8 cellular contexts compared by ENCODE assay signal in the genomic region with DNA sequence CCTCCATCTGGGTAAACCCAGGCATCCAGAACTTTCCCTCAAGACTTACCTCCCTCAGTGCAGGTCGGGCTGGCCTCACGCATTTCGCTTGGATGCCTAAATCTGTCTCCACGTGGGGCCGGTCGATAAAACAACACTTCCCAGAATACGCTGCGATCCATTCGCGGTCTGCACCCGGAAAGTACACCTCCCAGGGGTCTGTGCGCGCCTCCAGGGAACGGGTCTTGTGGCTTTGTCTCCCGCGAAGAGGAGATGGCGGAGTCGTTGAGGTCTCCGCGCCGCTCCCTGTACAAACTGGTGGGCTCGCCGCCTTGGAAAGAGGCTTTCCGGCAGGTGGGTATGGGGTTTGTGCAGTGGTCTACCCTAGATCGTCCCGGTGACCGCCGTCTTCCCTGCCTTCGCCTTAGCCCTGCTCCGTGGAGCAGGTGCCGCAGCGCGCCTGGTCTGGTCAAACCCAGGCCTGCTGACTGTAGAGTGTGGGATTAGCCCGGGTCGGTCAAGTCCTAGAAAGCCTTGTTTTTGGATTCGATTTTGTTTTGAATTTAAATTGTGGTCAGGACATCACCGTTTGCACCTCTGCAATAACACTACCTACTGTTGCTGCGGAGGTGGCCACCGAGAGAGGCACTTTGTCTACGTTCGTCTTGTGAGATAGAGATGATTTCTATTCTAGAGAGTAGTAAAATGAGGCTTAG. TPM values are rescaled to one million over a fixed set of nuclear protein-coding genes. Genes with fewer than 3 reads are reported as not detected.
A peak's percentile ranks its signal among the peaks of the same experiment; 100 is the strongest.
DNase-seq lines count a peak whose midpoint lies in the region; ATAC-seq and TF ChIP-seq lines count a peak whose summit lies in the region.

A gene with protein sequence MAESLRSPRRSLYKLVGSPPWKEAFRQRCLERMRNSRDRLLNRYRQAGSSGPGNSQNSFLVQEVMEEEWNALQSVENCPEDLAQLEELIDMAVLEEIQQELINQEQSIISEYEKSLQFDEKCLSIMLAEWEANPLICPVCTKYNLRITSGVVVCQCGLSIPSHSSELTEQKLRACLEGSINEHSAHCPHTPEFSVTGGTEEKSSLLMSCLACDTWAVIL (plus strand): TSS at position 224 of the 695 bp plus-strand sequence. CDS start 29 bp downstream, at position 253.

- peak; percentile 76 for DNase-seq in Caco-2
- peak in 73 of 76 experiments; percentile 25 to 94 (median 82) for DNase-seq in HUDEP-2 (lab: John Stamatoyannopoulos, UW; ENCODE audit: unreplicated experiment in 76 of 76)
- DNase-seq in activated T-cell treated with anti-CD3 and anti-CD28 coated beads for 4 hours: peak; percentile 77
- DNase-seq in myocyte (ENCODE audit: low read depth): peak; percentile 94
- no peak for DNase-seq in stimulated activated effector memory CD8-positive, alpha-beta T cell treated with anti-CD3 and anti-CD28 coated beads, Interleukin-12 subunit alpha, Interleukin-12 subunit beta, amount 100 ng/mL, for 72 hours (ENCODE audit: low spot score in 2 of 2)

- TF ChIP-seq CTCF in Caco-2 (IDR thresholded peaks at IDR 0.05; ENCODE audit: insufficient read depth in 1 of 2, low read depth in 1 of 2, low read length in 1 of 2, severe bottlenecking in 1 of 2, unreplicated experiment in 1 of 2) (no peak), OCI-LY3 (IDR thresholded peaks at IDR 0.05; ENCODE audit: low read depth, low read length) (no peak)

- intact Hi-C loops in Caco-2 (cut with micrococcal nuclease; ENCODE audit: unreplicated experiment): loop anchor here (1.0 kb wide), 1 partner anchor 19 kb away; a partner anchor contains a TSS

- no TSS peak for BruUV-seq in Caco-2 (replicated peaks; lab: Mats Ljungman, UMichigan)

- H3K4me3 Mint-ChIP-seq in Caco-2 (ENCODE audit: unreplicated experiment): peak within 1 kb of the TSS; percentile 94
- peak within 1 kb of the TSS; percentile 95 for H3K4me3 Mint-ChIP-seq in stimulated activated effector memory CD8-positive, alpha-beta T cell treated with anti-CD3 and anti-CD28 coated beads, Interleukin-12 subunit alpha, Interleukin-12 subunit beta, amount 100 ng/mL, for 72 hours

- peak within 1 kb of the TSS; percentile 84 for H3K4me2 ChIP-seq in OCI-LY3 (ENCODE audit: low read length)

- WGBS in esophagus, 2 donors: 0% methylated on average over 41 of the region's 41 CpGs

- no peak within 1 kb of the TSS; the same call in 1 of the 2 replicates for H2AFZ ChIP-seq in OCI-LY3 (ENCODE audit: low read depth, low read length)

- no peaks in the 10 kb centered on the region for H3K4me1 Mint-ChIP-seq in Caco-2 (ENCODE audit: low read depth, unreplicated experiment)
- peaks cover 18% of the 10 kb centered on the region for H3K4me1 Mint-ChIP-seq in stimulated activated effector memory CD8-positive, alpha-beta T cell treated with anti-CD3 and anti-CD28 coated beads, Interleukin-12 subunit alpha, Interleukin-12 subunit beta, amount 100 ng/mL, for 72 hours

- H3K79me2 ChIP-seq in OCI-LY3 (ENCODE audit: low read length): peaks cover 74% of the 10 kb centered on the region

- H3K9ac ChIP-seq in OCI-LY3 (ENCODE audit: low read length): peak within 1 kb of the TSS; percentile 97

- peaks cover 24% of the 10 kb centered on the region for H3K36me3 Mint-ChIP-seq in Caco-2 (ENCODE audit: insufficient read depth, unreplicated experiment)
- H3K36me3 Mint-ChIP-seq in stimulated activated effector memory CD8-positive, alpha-beta T cell treated with anti-CD3 and anti-CD28 coated beads, Interleukin-12 subunit alpha, Interleukin-12 subunit beta, amount 100 ng/mL, for 72 hours: no peaks in the 10 kb centered on the region

- POLR2A ChIA-PET in Caco-2 (lab: Charles Lee): interaction anchor here (1.0 to 1.7 kb wide), 7 partner anchors 9 to 309 kb away, joined by 3 to 5 read pairs (median 4); a partner anchor contains a TSS

- H3K27ac Mint-ChIP-seq in Caco-2 (ENCODE audit: unreplicated experiment): peak within 1 kb of the TSS; percentile 93
- H3K27ac Mint-ChIP-seq in stimulated activated effector memory CD8-positive, alpha-beta T cell treated with anti-CD3 and anti-CD28 coated beads, Interleukin-12 subunit alpha, Interleukin-12 subunit beta, amount 100 ng/mL, for 72 hours: peak within 1 kb of the TSS; percentile 96

- H3K4me3 ChIP-seq in Caco-2 (ENCODE audit: low read depth, low read length) (peak within 1 kb of the TSS; percentile 77), OCI-LY3 (ENCODE audit: low read length) (peak within 1 kb of the TSS; percentile 92), esophagus (ENCODE audit: low read depth in 1 of 2, low read length in 2 of 2) (peak within 1 kb of the TSS; percentile 71 to 86)

- H3K9me3 ChIP-seq in Caco-2 (no peaks in the 10 kb centered on the region), OCI-LY3 (ENCODE audit: insufficient read depth, low read length) (no peaks in the 10 kb centered on the region), esophagus (ENCODE audit: control insufficient read depth in 2 of 2, insufficient read depth in 1 of 2, low read depth in 1 of 2, low read length in 1 of 2) (no peaks in the 10 kb centered on the region)

- H3K27ac ChIP-seq in OCI-LY3 (ENCODE audit: low read length): peak within 1 kb of the TSS; percentile 97
- H3K27ac ChIP-seq in esophagus (ENCODE audit: low read depth in 2 of 2, low read length in 1 of 2): peak within 1 kb of the TSS; percentile 92 to 97

- H3K4me1 ChIP-seq in Caco-2 (no peaks in the 10 kb centered on the region), OCI-LY3 (ENCODE audit: low read length) (peaks cover 17% of the 10 kb centered on the region), esophagus (ENCODE audit: control insufficient read depth in 2 of 2, insufficient read depth in 2 of 2, low read length in 1 of 2) (peaks cover 0 to 2% of the 10 kb centered on the region in 2 donors)

- H4K20me1 ChIP-seq in OCI-LY3 (ENCODE audit: insufficient read depth, low read length): peaks cover 6% of the 10 kb centered on the region; the same call in 1 of the 2 replicates

- H3K27me3 ChIP-seq in Caco-2 (replicated peaks; ENCODE audit: control insufficient read depth, insufficient read depth, low read length) (no peaks in the 10 kb centered on the region), OCI-LY3 (ENCODE audit: low read depth, low read length) (no peaks in the 10 kb centered on the region), esophagus (ENCODE audit: control insufficient read depth in 1 of 2, insufficient read depth in 2 of 2, low read length in 2 of 2) (no peaks in the 10 kb centered on the region)

- no peaks in the 10 kb centered on the region for H3K27me3 Mint-ChIP-seq in Caco-2 (ENCODE audit: insufficient read depth, unreplicated experiment)

- no peaks in the 10 kb centered on the region for H3K36me3 ChIP-seq in Caco-2 (ENCODE audit: control insufficient read depth, insufficient read depth, low read length)
- peaks cover 44% of the 10 kb centered on the region for H3K36me3 ChIP-seq in OCI-LY3 (replicated peaks; ENCODE audit: low read depth, low read length)
- H3K36me3 ChIP-seq in esophagus (ENCODE audit: control insufficient read depth in 2 of 2, insufficient read depth in 2 of 2, low read length in 1 of 2): peaks cover 0 to 5% of the 10 kb centered on the region in 2 donors

- CTCF ChIA-PET in Caco-2 (lab: Charles Lee): interaction anchor here (1.2 kb wide), 1 partner anchor 19 kb away, joined by 10 read pairs; a partner anchor contains a TSS

- peak; percentile 61 for ATAC-seq in GM21367 (IDR thresholded peaks at IDR 0.05; ENCODE audit: unreplicated experiment)
- peak; percentile 72 for ATAC-seq in stimulated activated effector memory CD8-positive, alpha-beta T cell treated with anti-CD3 and anti-CD28 coated beads, Interleukin-12 subunit alpha, Interleukin-12 subunit beta, amount 100 ng/mL, for 72 hours

- H3K9me3 Mint-ChIP-seq in Caco-2 (ENCODE audit: unreplicated experiment): no peaks in the 10 kb centered on the region
- no peaks in the 10 kb centered on the region for H3K9me3 Mint-ChIP-seq in stimulated activated effector memory CD8-positive, alpha-beta T cell treated with anti-CD3 and anti-CD28 coated beads, Interleukin-12 subunit alpha, Interleukin-12 subunit beta, amount 100 ng/mL, for 72 hours

RNA-seq across cellular contexts. Expression of the gene that starts here (rescaled TPM):
- total RNA-seq in Caco-2 (2022) (30.5 and 36.5 TPM in 2 replicates), myocyte (72.4 and 85.9 TPM in 2 replicates)
- polyA plus RNA-seq in esophagus: 10 to 100 TPM; 22.1 to 23.9 TPM
- polyA plus RNA-seq in myocyte (2012): 47.0 TPM

Comparison
In these comparisons a context has a peak if more than half of its experiments do, and no peak if none do; other contexts are left out.
1. DNase-seq: peak in Caco-2 (2 of 2), HUDEP-2 (73 of 76), activated T-cell treated with anti-CD3 and anti-CD28 coated beads for 4 hours (single experiment) and myocyte (single experiment); none in stimulated activated effector memory CD8-positive, alpha-beta T cell treated with anti-CD3 and anti-CD28 coated beads, Interleukin-12 subunit alpha, Interleukin-12 subunit beta, amount 100 ng/mL, for 72 hours (0 of 2).
2. Peak in every context shown above with its lines, with median percentiles within 50 percentile points of each other: H3K4me3 ChIP-seq.